ENCODE assay signal across 27 cellular contexts in the genomic region with DNA sequence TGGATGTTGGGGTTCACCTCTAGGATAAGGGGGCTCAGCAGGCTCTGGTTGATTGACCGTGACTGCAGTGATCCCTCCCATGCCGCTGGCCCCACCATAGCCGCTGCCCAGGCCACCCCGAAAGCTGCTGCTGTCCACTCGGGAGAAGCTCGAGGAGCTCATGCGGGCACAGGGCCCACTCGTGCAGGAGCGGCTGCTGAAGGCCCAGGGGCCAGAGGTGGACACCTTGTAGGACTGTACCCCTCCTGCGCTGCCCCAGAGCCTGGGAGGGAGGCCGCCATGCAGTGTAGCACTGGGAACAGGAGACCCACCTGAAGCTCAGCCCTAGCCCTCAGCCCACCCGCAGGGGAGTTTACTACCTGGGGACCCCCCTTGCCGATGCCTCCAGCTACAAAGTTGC.
"Had no signal": no experiment of that assay in that cellular context is flagged by ENCODE, and none has a peak within 500 bp of the region (broad histone marks: within the 10 kb centered on the region; RNA-seq: fewer than 3 reads in every experiment).

No MANE protein-coding gene starts in this region.

- FAIRE-seq: endometrium, islet of Langerhans had no signal

- ATAC-seq: effector memory CD8-positive, alpha-beta T cell; left colon; naive thymus-derived CD4-positive, alpha-beta T cell; sciatic nerve; stimulated activated memory B cell treated with anti-CD40 and anti-IgM and Interleukin-4, amounts not matched to agents 10 μg/mL and 1 μg/mL and 100 μg/mL, for 72 hours; upper lobe of right lung had no signal

- H3K36me3 ChIP-seq: esophagus squamous epithelium, heart right ventricle, neural progenitor cell, ovary, thoracic aorta, tibial nerve, upper lobe of right lung, uterus had no signal

- H3K9me3 ChIP-seq: esophagus squamous epithelium, ovary, thoracic aorta, tibial nerve, upper lobe of right lung, uterus had no signal

- H3K27me3 Mint-ChIP-seq: effector memory CD8-positive, alpha-beta T cell; naive thymus-derived CD4-positive, alpha-beta T cell; stimulated activated memory B cell treated with anti-CD40 and anti-IgM and Interleukin-4, amounts not matched to agents 10 μg/mL and 1 μg/mL and 100 μg/mL, for 72 hours; stimulated activated naive CD8-positive, alpha-beta T cell treated with anti-CD3 and anti-CD28 coated beads, Interleukin-15, Interleukin-2, amounts not matched to agents 100 ng/mL and 50 ng/mL, for 24 hours had no signal

- H3K9me3 Mint-ChIP-seq: neural progenitor cell had no signal

- H3K9ac ChIP-seq: neural progenitor cell had no signal

- H3K4me1 Mint-ChIP-seq: naive thymus-derived CD4-positive, alpha-beta T cell; stimulated activated memory B cell treated with anti-CD40 and anti-IgM and Interleukin-4, amounts not matched to agents 10 μg/mL and 1 μg/mL and 100 μg/mL, for 72 hours had no signal

- H3K4me3 Mint-ChIP-seq: effector memory CD8-positive, alpha-beta T cell; mesothelial cell of epicardium; naive thymus-derived CD4-positive, alpha-beta T cell; nephron; neural progenitor cell; stimulated activated memory B cell treated with anti-CD40 and anti-IgM and Interleukin-4, amounts not matched to agents 10 μg/mL and 1 μg/mL and 100 μg/mL, for 72 hours; stimulated activated naive CD8-positive, alpha-beta T cell treated with anti-CD3 and anti-CD28 coated beads, Interleukin-15, Interleukin-2, amounts not matched to agents 100 ng/mL and 50 ng/mL, for 24 hours had no signal

- DNase-seq: cortex of kidney; effector memory CD8-positive, alpha-beta T cell; erythroblast; esophagus squamous epithelium; foreskin melanocyte; glutamatergic neuron; hippocampal formation; kidney glomerular epithelial cell; left colon; mesenchymal stem cell; naive thymus-derived CD4-positive, alpha-beta T cell; nucleus accumbens; ovary; stimulated activated CD4-positive, alpha-beta T cell treated with anti-CD3 and anti-CD28 coated beads, Interleukin-4, amount 100 ng/mL, for 4 hours; upper lobe of right lung; uterus had no signal

- H3K36me3 Mint-ChIP-seq: naive thymus-derived CD4-positive, alpha-beta T cell; neural progenitor cell; stimulated activated memory B cell treated with anti-CD40 and anti-IgM and Interleukin-4, amounts not matched to agents 10 μg/mL and 1 μg/mL and 100 μg/mL, for 72 hours had no signal

- H3K4me1 ChIP-seq: esophagus squamous epithelium, neural progenitor cell, tibial nerve, upper lobe of right lung, uterus had no signal

- H3K4me3 ChIP-seq: esophagus squamous epithelium, heart right ventricle, neural progenitor cell, ovary, thoracic aorta, tibial nerve, upper lobe of right lung, uterus had no signal

- H3K27ac Mint-ChIP-seq: effector memory CD8-positive, alpha-beta T cell; naive thymus-derived CD4-positive, alpha-beta T cell; nephron; neural progenitor cell; stimulated activated memory B cell treated with anti-CD40 and anti-IgM and Interleukin-4, amounts not matched to agents 10 μg/mL and 1 μg/mL and 100 μg/mL, for 72 hours; stimulated activated naive CD8-positive, alpha-beta T cell treated with anti-CD3 and anti-CD28 coated beads, Interleukin-15, Interleukin-2, amounts not matched to agents 100 ng/mL and 50 ng/mL, for 24 hours had no signal

- H3K27ac ChIP-seq: esophagus squamous epithelium, neural progenitor cell, ovary, thoracic aorta, tibial nerve, upper lobe of right lung, uterus had no signal
